Comparison of ENCODE assay signal across 11 cellular contexts in genomic region chr2:60885683-60886082, GRCh38. TPM values are rescaled to one million over a fixed set of nuclear protein-coding genes. Genes with fewer than 3 reads are reported as not detected.
A peak's percentile ranks its signal among the peaks of the same experiment; 100 is the strongest.
DNase-seq lines count a peak whose midpoint lies in the region; ATAC-seq and TF ChIP-seq lines count a peak whose summit lies in the region.
"Had no signal": no experiment of that assay in that cellular context is flagged by ENCODE, and none has a peak within 500 bp of the region (broad histone marks: within the 10 kb centered on the region; RNA-seq: fewer than 3 reads in every experiment).

No MANE protein-coding gene starts in this region.

- peaks cover 47% of the 10 kb centered on the region for H3K4me1 Mint-ChIP-seq in activated naive CD4-positive, alpha-beta T cell treated with anti-CD3 and anti-CD28 coated beads, Interleukin-2, amount 50 U/mL, for 24 hours
- peaks cover 62 to 72% (median 62%) of the 10 kb centered on the region in 3 donors for H3K4me1 Mint-ChIP-seq in T-cell

- intact Hi-C loops in left lung (cut with DNase I) (no loop called here), vagina (cut with DNase I) (loop anchor here (10.0 kb wide), 1 partner anchor 289 kb away; no protein-coding TSS in a partner anchor)

- peaks cover 6 to 45% of the 10 kb centered on the region in 2 donors for H3K4me1 ChIP-seq in left lung
- peaks cover 36% of the 10 kb centered on the region for H3K4me1 ChIP-seq in vagina
- H3K4me1 ChIP-seq in osteoblast (ENCODE audit: insufficient read depth, low read length): peaks cover 17% of the 10 kb centered on the region

- POLR2A ChIA-PET in T-cell (lab: Charles Lee): interaction anchor here in 1 of 2 donors (0.5 kb wide), 1 partner anchor 21 kb away, joined by 3 read pairs; no protein-coding TSS in a partner anchor

- no peak for ATAC-seq in T-cell (replicated peaks in 1 of 4)
- no peak for ATAC-seq in left lung
- no peak for ATAC-seq in HG02981 (IDR thresholded peaks at IDR 0.05; ENCODE audit: unreplicated experiment)

- peaks cover 47% of the 10 kb centered on the region for H3K36me3 Mint-ChIP-seq in activated naive CD4-positive, alpha-beta T cell treated with anti-CD3 and anti-CD28 coated beads, Interleukin-2, amount 50 U/mL, for 24 hours
- peaks cover 27% of the 10 kb centered on the region for H3K36me3 Mint-ChIP-seq in T-cell

- H3K4me2 ChIP-seq in osteoblast (ENCODE audit: insufficient read depth, low read length): no peak overlapping the region

- peaks cover 51% of the 10 kb centered on the region for H3K79me2 ChIP-seq in osteoblast (ENCODE audit: insufficient read depth, low read length)

- H2AFZ ChIP-seq in osteoblast (ENCODE audit: low read length): no peak overlapping the region

- peaks cover 6% of the 10 kb centered on the region for H4K20me1 ChIP-seq in osteoblast (ENCODE audit: insufficient read depth, low read length)

- TF ChIP-seq POLR2A in vagina (IDR thresholded peaks at IDR 0.05): no peak

- H3K9me3 ChIP-seq in left lung (no peaks in the 10 kb centered on the region), vagina (no peaks in the 10 kb centered on the region), osteoblast (ENCODE audit: low read depth, low read length) (no peaks in the 10 kb centered on the region)

- no peak for DNase-seq in activated naive CD4-positive, alpha-beta T cell treated with Interleukin-2 at 50 U/mL for 16 hours
- no peak for DNase-seq in T-cell
- DNase-seq in left lung: no peak
- DNase-seq in vagina (ENCODE audit: extremely low spot score in 2 of 2): no peak
- DNase-seq in osteoblast (ENCODE audit: insufficient read length, low spot score, missing footprints): no peak
- no peak for DNase-seq in NCI-H1417 (lab: John Stamatoyannopoulos, UW)
- DNase-seq: COR-L47; NCI-H446 treated with DMSO at 0.1 percent for 48 hours; stimulated activated CD4-positive, alpha-beta T cell treated with anti-CD3 and anti-CD28 coated beads, Interleukin-4, amount 100 ng/mL, for 24 hours had no signal

- H3K27ac ChIP-seq in left lung (peak overlapping the region; percentile 98 to 99), vagina (peak overlapping the region; percentile 91), osteoblast (ENCODE audit: low read depth, low read length) (no peak overlapping the region)

- H3K36me3 ChIP-seq in left lung: no peaks in the 10 kb centered on the region
- H3K36me3 ChIP-seq in vagina: no peaks in the 10 kb centered on the region
- no peaks in the 10 kb centered on the region for H3K36me3 ChIP-seq in osteoblast (ENCODE audit: insufficient read depth, low read length)

- H3K4me3 Mint-ChIP-seq in activated naive CD4-positive, alpha-beta T cell treated with anti-CD3 and anti-CD28 coated beads, Interleukin-2, amount 50 U/mL, for 24 hours: peak overlapping the region; percentile 100
- H3K4me3 Mint-ChIP-seq in T-cell: peak overlapping the region; percentile 68 to 90 (median 69)

- no peaks in the 10 kb centered on the region for H3K9me3 Mint-ChIP-seq in activated naive CD4-positive, alpha-beta T cell treated with anti-CD3 and anti-CD28 coated beads, Interleukin-2, amount 50 U/mL, for 24 hours
- H3K9me3 Mint-ChIP-seq in T-cell: no peaks in the 10 kb centered on the region

- H3K4me3 ChIP-seq in left lung (peak overlapping the region in 1 of 2 donors; percentile 87), vagina (no peak overlapping the region), osteoblast (ENCODE audit: insufficient read depth, low read length) (no peak overlapping the region)

- peak overlapping the region; percentile 82 for H3K27ac Mint-ChIP-seq in activated naive CD4-positive, alpha-beta T cell treated with anti-CD3 and anti-CD28 coated beads, Interleukin-2, amount 50 U/mL, for 24 hours
- H3K27ac Mint-ChIP-seq in T-cell: peak overlapping the region; percentile 79

- H3K27me3 Mint-ChIP-seq in activated naive CD4-positive, alpha-beta T cell treated with anti-CD3 and anti-CD28 coated beads, Interleukin-2, amount 50 U/mL, for 24 hours: no peaks in the 10 kb centered on the region
- no peaks in the 10 kb centered on the region for H3K27me3 Mint-ChIP-seq in T-cell

- CTCF ChIA-PET in T-cell (lab: Charles Lee): interaction anchor here (0.5 to 2.8 kb wide), 2 partner anchors 80 to 901 kb away, joined by 3 to 8 read pairs; no protein-coding TSS in a partner anchor

- no peak for TF ChIP-seq CTCF in left lung (IDR thresholded peaks at IDR 0.05)
- no peak for TF ChIP-seq CTCF in vagina (IDR thresholded peaks at IDR 0.05)
- TF ChIP-seq CTCF in osteoblast (IDR thresholded peaks at IDR 0.05; ENCODE audit: extremely low read depth, low read depth, low read length): no peak

- H3K27me3 ChIP-seq in left lung (no peaks in the 10 kb centered on the region), vagina (no peaks in the 10 kb centered on the region), osteoblast (ENCODE audit: insufficient read depth, low read length) (no peaks in the 10 kb centered on the region)

RNA-seq across cellular contexts. Expression of gene REL, which starts 4.3 kb away (rescaled TPM):
- total RNA-seq in T-cell (10 to 100 TPM; 19.9 to 69.9 (median 25.1) TPM), left lung (10 to 100 TPM; 21.0 to 31.8 TPM), vagina (29.0 TPM), osteoblast (6.2 and 6.8 TPM in 2 replicates)
